ENCODE assay signal across 27 cellular contexts in genomic region chr2:171365232-171365631, GRCh38.
DNase-seq lines count a peak whose midpoint lies in the region; ATAC-seq, FAIRE-seq and TF ChIP-seq lines count a peak whose summit lies in the region.
"Had no signal": no experiment of that assay in that cellular context is flagged by ENCODE, and none has a peak within 500 bp of the region (broad histone marks: within the 10 kb centered on the region; RNA-seq: fewer than 3 reads in every experiment).

No MANE protein-coding gene starts in this region.

- no peaks in the 10 kb centered on the region for H3K36me3 Mint-ChIP-seq in astrocyte (ENCODE audit: low read depth, unreplicated experiment)

- H3K36me3 ChIP-seq in astrocyte (ENCODE audit: insufficient read depth, low read length) (no peaks in the 10 kb centered on the region), adrenal gland (replicated peaks in 1 of 2) (no peaks in the 10 kb centered on the region)
- H3K36me3 ChIP-seq: ovary, right lobe of liver had no signal

- H3K4me2 ChIP-seq in astrocyte (ENCODE audit: low read length): peak overlapping the region; percentile 17
- H3K4me2 ChIP-seq: A549, GM23338 had no signal

- no peaks in the 10 kb centered on the region for H3K27me3 Mint-ChIP-seq in astrocyte (ENCODE audit: low read depth, unreplicated experiment)
- H3K27me3 Mint-ChIP-seq: activated B cell treated with CpG ODN at 0.5 μM for 24 hours, B cell, type B pancreatic cell had no signal

- H2AFZ ChIP-seq in astrocyte (ENCODE audit: low read depth, low read length): no peak overlapping the region
- H2AFZ ChIP-seq: GM23338 had no signal

- intact Hi-C loops in adrenal gland (cut with DNase I): no loop called here

- peak; percentile 71 for DNase-seq in A172 (ENCODE audit: low spot score)
- DNase-seq in LoVo (ENCODE audit: low spot score): peak; percentile 71
- DNase-seq in astrocyte (ENCODE audit: low read depth): peak; percentile 39
- peak; percentile 32 to 72 for DNase-seq in foreskin keratinocyte
- DNase-seq in stimulated activated CD4-positive, alpha-beta T cell treated with anti-CD3 and anti-CD28 coated beads, Interleukin-4, amount 100 ng/mL, for 24 hours: no peak
- DNase-seq in left lobe of liver (ENCODE audit: low spot score): no peak
- DNase-seq in adrenal gland: no peak
- DNase-seq: activated B cell treated with CpG ODN at 0.5 μM for 24 hours; activated CD8-positive, alpha-beta memory T cell treated with anti-CD3 and anti-CD28 coated beads, Interleukin-2, amount 50 U/mL, for 4 hours; activated naive CD4-positive, alpha-beta T cell treated with anti-CD3 and anti-CD28 coated beads, Interleukin-2, amount 50 U/mL, for 16 hours; anterior cingulate cortex; central memory CD4-positive, alpha-beta T cell; dorsolateral prefrontal cortex; foreskin melanocyte; NCI-H146; NCI-H2171; NCI-H510A treated with DMSO at 0.1 percent for 48 hours; ovary; right lobe of liver; T-helper 2 cell had no signal

- no peak overlapping the region for H3K4me3 Mint-ChIP-seq in astrocyte (ENCODE audit: unreplicated experiment)
- H3K4me3 Mint-ChIP-seq: activated B cell treated with CpG ODN at 0.5 μM for 24 hours, B cell, GM23338, nephron, type B pancreatic cell had no signal

- peaks cover 3% of the 10 kb centered on the region for H3K4me1 Mint-ChIP-seq in astrocyte (ENCODE audit: low read depth, unreplicated experiment)
- H3K4me1 Mint-ChIP-seq: activated B cell treated with CpG ODN at 0.5 μM for 24 hours, B cell, nephron had no signal

- TF ChIP-seq CTCF in astrocyte (IDR thresholded peaks at IDR 0.05; ENCODE audit: insufficient read depth, low read depth, low read length): no peak
- no peak for TF ChIP-seq CTCF in foreskin keratinocyte (conservative IDR thresholded peaks at IDR 0.05)
- no peak for TF ChIP-seq CTCF in adrenal gland (IDR thresholded peaks at IDR 0.05)

- FAIRE-seq in astrocyte (lab: Jason Lieb, UNC): no peak
- FAIRE-seq: A549, K562 had no signal

- H3K9me3 ChIP-seq in astrocyte (ENCODE audit: insufficient read depth, low read depth, low read length) (no peaks in the 10 kb centered on the region), adrenal gland (replicated peaks in 1 of 3) (no peaks in the 10 kb centered on the region)
- H3K9me3 ChIP-seq: ovary, right lobe of liver had no signal

- no peak for TF ChIP-seq POLR2A in adrenal gland (IDR thresholded peaks at IDR 0.05)

- peaks cover 7% of the 10 kb centered on the region for H3K9me3 Mint-ChIP-seq in astrocyte (ENCODE audit: unreplicated experiment)

- H3K9ac ChIP-seq in astrocyte (ENCODE audit: low read length): no peak overlapping the region

- WGBS in adrenal gland, 4 donors: 83 to 92% (median 87%) methylated on average over 7 of the region's 7 CpGs

- no peaks in the 10 kb centered on the region for H3K27me3 ChIP-seq in astrocyte (ENCODE audit: insufficient read depth, low read length)
- no peaks in the 10 kb centered on the region for H3K27me3 ChIP-seq in foreskin keratinocyte
- no peaks in the 10 kb centered on the region for H3K27me3 ChIP-seq in adrenal gland
- H3K27me3 ChIP-seq: dorsolateral prefrontal cortex, ovary, right lobe of liver had no signal

- H3K27ac Mint-ChIP-seq in astrocyte (ENCODE audit: unreplicated experiment): no peak overlapping the region
- H3K27ac Mint-ChIP-seq: activated B cell treated with CpG ODN at 0.5 μM for 24 hours, B cell, GM23338, nephron, type B pancreatic cell had no signal

- H4K20me1 ChIP-seq in astrocyte (ENCODE audit: insufficient read depth, low read length): no peaks in the 10 kb centered on the region

- no peak overlapping the region for H3K27ac ChIP-seq in astrocyte (ENCODE audit: low read depth, low read length)
- peak overlapping the region; percentile 83 for H3K27ac ChIP-seq in foreskin keratinocyte
- H3K27ac ChIP-seq in adrenal gland: no peak overlapping the region
- H3K27ac ChIP-seq: A549, dorsolateral prefrontal cortex, ovary, right lobe of liver had no signal

- H3K4me1 ChIP-seq in astrocyte (ENCODE audit: insufficient read depth, low read length) (no peaks in the 10 kb centered on the region), foreskin keratinocyte (peaks cover 10% of the 10 kb centered on the region), adrenal gland (replicated peaks in 1 of 2) (no peaks in the 10 kb centered on the region)
- H3K4me1 ChIP-seq: A549, right lobe of liver had no signal

- H3K4me3 ChIP-seq in astrocyte (ENCODE audit: insufficient read depth, low read depth, low read length) (no peak overlapping the region), adrenal gland (no peak overlapping the region)
- H3K4me3 ChIP-seq: A549, dorsolateral prefrontal cortex, GM23338, K562, ovary, right lobe of liver had no signal

- ATAC-seq in foreskin keratinocyte (peak; percentile 57), GM19463 (IDR thresholded peaks at IDR 0.05; ENCODE audit: unreplicated experiment) (no peak), left lobe of liver (no peak)
- ATAC-seq: A549, GM23338, right lobe of liver had no signal

- no peaks in the 10 kb centered on the region for H3K79me2 ChIP-seq in astrocyte (ENCODE audit: insufficient read depth, low read length)

Comparison
In these comparisons a context has a peak if more than half of its experiments do, and no peak if none do; other contexts are left out.
1. DNase-seq: peak in A172 (single experiment), LoVo (single experiment), astrocyte (single experiment) and foreskin keratinocyte (2 of 2); none in stimulated activated CD4-positive, alpha-beta T cell treated with anti-CD3 and anti-CD28 coated beads, Interleukin-4, amount 100 ng/mL, for 24 hours (single experiment), left lobe of liver (single experiment) and adrenal gland (0 of 7).